ENCODE assay signal across 8 cellular contexts in the genomic region with DNA sequence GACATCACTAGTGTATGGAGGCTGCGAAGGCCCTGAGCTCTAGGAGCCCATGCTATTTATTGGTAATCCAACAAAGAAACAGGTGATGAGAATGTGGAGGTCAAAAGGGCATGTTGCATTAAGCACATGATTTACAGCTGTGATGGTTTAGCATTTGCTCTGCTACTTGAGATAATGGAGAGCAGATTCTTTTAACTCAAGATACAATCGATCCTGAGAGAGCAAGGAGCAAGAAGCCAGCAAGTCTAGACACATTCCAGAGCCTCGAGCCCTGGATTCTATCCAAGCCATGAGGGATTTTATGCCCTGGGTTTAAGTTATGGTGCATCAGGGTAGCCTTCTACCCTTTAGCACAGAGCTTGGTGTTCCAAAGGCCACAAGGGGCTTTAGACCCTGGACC.
DNase-seq lines count a peak whose midpoint lies in the region; ATAC-seq and TF ChIP-seq lines count a peak whose summit lies in the region.
"Not testable (repeated sequence)": the region's sequence is repeated elsewhere in the genome, so short reads cannot be mapped to it uniquely, and the experiment has no call there.

No MANE protein-coding gene starts in this region.

- H2AK5ac ChIP-seq in trophoblast cell (ENCODE audit: low read length), result not testable (repeated sequence)

- H3K27ac ChIP-seq in RWPE2 (ENCODE audit: poor library complexity, severe bottlenecking), result peak overlapping the region; percentile 26
- peak overlapping the region; percentile 99 for H3K27ac ChIP-seq in trophoblast cell (ENCODE audit: low read depth, low read length)

- not testable (repeated sequence) for H2AFZ ChIP-seq in trophoblast cell (ENCODE audit: insufficient read depth, low read length, poor library complexity)

- peaks cover 15% of the 10 kb centered on the region for H3K36me3 Mint-ChIP-seq in MCF 10A (ENCODE audit: insufficient read depth, unreplicated experiment)

- not testable (repeated sequence) for H3K4me3 Mint-ChIP-seq in MCF 10A (ENCODE audit: unreplicated experiment)

- not testable (repeated sequence) for H3K18ac ChIP-seq in trophoblast cell (ENCODE audit: low read length)

- peaks cover 11% of the 10 kb centered on the region for H3K4me1 ChIP-seq in RWPE2 (ENCODE audit: insufficient read depth, poor library complexity, severe bottlenecking)
- peaks cover 6 to 12% of the 10 kb centered on the region in 2 experiments for H3K4me1 ChIP-seq in trophoblast cell (ENCODE audit: control insufficient read depth in 1 of 2, insufficient read depth in 2 of 2, low read length in 2 of 2)

- CTCF ChIA-PET in MCF 10A (lab: Yijun Ruan, JAX), result interaction anchor here (0.8 to 4.6 kb wide), 4 partner anchors 10 to 496 kb away, joined by 4 to 37 read pairs (median 6); no protein-coding TSS in a partner anchor

- not testable (repeated sequence) for H3K23ac ChIP-seq in trophoblast cell (ENCODE audit: low read length)

- not testable (repeated sequence) for H3K79me2 ChIP-seq in trophoblast cell (ENCODE audit: control insufficient read depth, insufficient read depth, low read length, poor library complexity)

- peak overlapping the region; percentile 95 for H2BK12ac ChIP-seq in trophoblast cell (ENCODE audit: low read length)

- WGBS in trophoblast cell (ENCODE audit: extremely low coverage, insufficient coverage, insufficient read length), result no CpG with 5 or more reads among the region's 3 CpGs

- H2BK120ac ChIP-seq in trophoblast cell (ENCODE audit: insufficient read depth, low read length, poor library complexity), result peak overlapping the region; percentile 97

- not testable (repeated sequence) for H3K36me3 ChIP-seq in RWPE2 (ENCODE audit: low read depth); trophoblast cell (ENCODE audit: control insufficient read depth in 1 of 2, insufficient read depth in 2 of 2, low read length in 2 of 2)

- not testable (repeated sequence) for ATAC-seq in RWPE2 (ENCODE audit: low read depth)

- peak overlapping the region; percentile 98 for H2BK5ac ChIP-seq in trophoblast cell (ENCODE audit: low read depth, low read length, poor library complexity)

- H3K27me3 Mint-ChIP-seq in MCF 10A (ENCODE audit: insufficient read depth, unreplicated experiment), result not testable (repeated sequence)

- H3K9me3 Mint-ChIP-seq in MCF 10A (ENCODE audit: unreplicated experiment), result not testable (repeated sequence)

- peak overlapping the region; percentile 79 for H4K8ac ChIP-seq in trophoblast cell (ENCODE audit: low read depth, low read length)

- H3K27ac Mint-ChIP-seq in MCF 10A (ENCODE audit: low read depth, unreplicated experiment), result peak overlapping the region; percentile 0

- H3K9me3 ChIP-seq in RWPE2 (ENCODE audit: severe bottlenecking); trophoblast cell (ENCODE audit: insufficient read depth, low read depth, low read length): not testable (repeated sequence)

- H3K79me1 ChIP-seq in trophoblast cell (ENCODE audit: low read length), result peaks cover 17% of the 10 kb centered on the region

- DNase-seq in AG09309 (ENCODE audit: low read depth), result peak; percentile 13
- DNase-seq in GM04503 (ENCODE audit: low read depth), result peak; percentile 36
- DNase-seq in NCI-H146 (lab: John Stamatoyannopoulos, UW), result peak; percentile 47
- DNase-seq in RWPE2 (ENCODE audit: low spot score), result not testable (repeated sequence)
- peak; percentile 65 for DNase-seq in MCF 10A (ENCODE audit: unreplicated experiment)
- peak; percentile 72 for DNase-seq in fibroblast of peridontal ligament (ENCODE audit: extremely low read depth)
- peak; percentile 35 for DNase-seq in kidney tubule cell (ENCODE audit: low spot score)
- peak; percentile 83 to 88 for DNase-seq in trophoblast cell

- POLR2A ChIA-PET in MCF 10A (lab: Yijun Ruan, JAX), result interaction anchor here (0.7 to 1.9 kb wide), 9 partner anchors 9 to 563 kb away, joined by 3 to 10 read pairs (median 3); no protein-coding TSS in a partner anchor

- H3K14ac ChIP-seq in trophoblast cell (ENCODE audit: low read length), result not testable (repeated sequence)

- intact Hi-C loops in MCF 10A (cut with micrococcal nuclease), result not testable (repeated sequence)

- H3K4ac ChIP-seq in trophoblast cell (ENCODE audit: low read depth, low read length), result not testable (repeated sequence)

- H4K12ac ChIP-seq in trophoblast cell (ENCODE audit: low read depth, low read length), result not testable (repeated sequence)

- H3K4me3 ChIP-seq in AG09309 (ENCODE audit: control insufficient read depth, low read depth, low read length); RWPE2 (ENCODE audit: severe bottlenecking); trophoblast cell (ENCODE audit: low read depth, low read length): not testable (repeated sequence)

- H3K9ac ChIP-seq in trophoblast cell (ENCODE audit: low read length), result not testable (repeated sequence)

- not testable (repeated sequence) for H3K4me2 ChIP-seq in trophoblast cell (ENCODE audit: low read length)

- not testable (repeated sequence) for BruUV-seq in MCF 10A (replicated peaks; lab: Mats Ljungman, UMichigan)

- not testable (repeated sequence) for H3K27me3 ChIP-seq in RWPE2 (ENCODE audit: insufficient read depth, poor library complexity, severe bottlenecking); trophoblast cell (ENCODE audit: insufficient read depth, low read length)

- TF ChIP-seq CTCF in AG09309 (IDR thresholded peaks at IDR 0.05; ENCODE audit: control insufficient read depth, insufficient read depth, low read depth, low read length, missing control alignments); RWPE2 (IDR thresholded peaks at IDR 0.05; ENCODE audit: poor library complexity, severe bottlenecking); MCF 10A (IDR thresholded peaks at IDR 0.05; ENCODE audit: unreplicated experiment): not testable (repeated sequence)

- H3K4me1 Mint-ChIP-seq in MCF 10A (ENCODE audit: insufficient read depth, unreplicated experiment), result peaks cover 24% of the 10 kb centered on the region

- peak overlapping the region; percentile 95 for H4K91ac ChIP-seq in trophoblast cell (ENCODE audit: low read depth, low read length)
